Comparison of ENCODE assay signal across 32 cellular contexts in the genomic region with DNA sequence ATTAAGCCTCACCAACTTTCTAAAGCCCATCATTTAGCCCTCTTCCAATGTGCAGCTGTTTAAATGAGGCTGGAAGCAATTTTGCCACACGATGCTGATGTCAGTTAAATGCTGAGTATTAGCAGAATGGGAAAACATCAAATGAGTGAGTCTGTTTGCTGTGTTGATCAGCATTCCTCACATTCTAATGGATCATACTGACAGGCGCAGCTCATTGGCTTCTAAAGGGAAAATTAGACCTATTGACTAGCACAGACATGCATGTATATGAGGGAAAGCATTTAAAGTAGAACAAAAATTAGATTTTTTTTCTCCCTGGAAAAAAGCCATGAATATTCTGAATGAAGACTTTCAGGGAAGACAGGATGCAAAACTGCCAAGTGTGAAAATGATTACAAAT.
"Had no signal": no experiment of that assay in that cellular context is flagged by ENCODE, and none has a peak within 500 bp of the region (broad histone marks: within the 10 kb centered on the region; RNA-seq: fewer than 3 reads in every experiment).

No MANE protein-coding gene starts in this region.

- H3K4me1 Mint-ChIP-seq: activated CD4-positive, alpha-beta memory T cell treated with anti-CD3 and anti-CD28 coated beads, Interleukin-2, amount 10 ng/mL, durations not matched to agents 7 days and 5 days; activated CD4-positive, alpha-beta T cell treated with anti-CD3 and anti-CD28 coated beads, Interleukin-2, amount 10 ng/mL, durations not matched to agents 7 days and 5 days; activated naive CD4-positive, alpha-beta T cell treated with anti-CD3 and anti-CD28 coated beads, Interleukin-2, amount 10 ng/mL, durations not matched to agents 7 days and 5 days; activated naive CD8-positive, alpha-beta T cell treated with anti-CD3 and anti-CD28 coated beads, Interleukin-2, amount 10 ng/mL, durations not matched to agents 7 days and 5 days; central memory CD8-positive, alpha-beta T cell; immature natural killer cell; natural killer cell; stimulated activated memory B cell treated with anti-CD40 and anti-IgM and Interleukin-4, amounts not matched to agents 10 μg/mL and 1 μg/mL and 100 μg/mL, for 72 hours had no signal

- H3K4me3 Mint-ChIP-seq: activated CD4-positive, alpha-beta memory T cell treated with anti-CD3 and anti-CD28 coated beads, Interleukin-2, amount 10 ng/mL, durations not matched to agents 7 days and 5 days; activated CD4-positive, alpha-beta T cell treated with anti-CD3 and anti-CD28 coated beads, Interleukin-2, amount 10 ng/mL, durations not matched to agents 7 days and 5 days; activated naive CD4-positive, alpha-beta T cell treated with anti-CD3 and anti-CD28 coated beads, Interleukin-2, amount 10 ng/mL, durations not matched to agents 7 days and 5 days; activated naive CD8-positive, alpha-beta T cell treated with anti-CD3 and anti-CD28 coated beads, Interleukin-2, amount 10 ng/mL, durations not matched to agents 7 days and 5 days; activated T-cell treated with anti-CD3 and anti-CD28 coated beads, Interleukin-2, amount 50 U/mL, for 24 hours; central memory CD8-positive, alpha-beta T cell; immature natural killer cell; natural killer cell; stimulated activated memory B cell treated with anti-CD40 and anti-IgM and Interleukin-4, amounts not matched to agents 10 μg/mL and 1 μg/mL and 100 μg/mL, for 72 hours had no signal

- H3K9me3 ChIP-seq: ascending aorta, breast epithelium, left lung, lower lobe of right lung, pancreas, prostate gland, stomach, thyroid gland, upper lobe of right lung had no signal

- H3K9me3 Mint-ChIP-seq: activated CD4-positive, alpha-beta memory T cell treated with anti-CD3 and anti-CD28 coated beads, Interleukin-2, amount 10 ng/mL, durations not matched to agents 7 days and 5 days; activated CD4-positive, alpha-beta T cell treated with anti-CD3 and anti-CD28 coated beads, Interleukin-2, amount 10 ng/mL, durations not matched to agents 7 days and 5 days; stimulated activated memory B cell treated with anti-CD40 and anti-IgM and Interleukin-4, amounts not matched to agents 10 μg/mL and 1 μg/mL and 100 μg/mL, for 72 hours had no signal

- H3K27me3 Mint-ChIP-seq: activated CD4-positive, alpha-beta memory T cell treated with anti-CD3 and anti-CD28 coated beads, Interleukin-2, amount 10 ng/mL, durations not matched to agents 7 days and 5 days; activated CD4-positive, alpha-beta T cell treated with anti-CD3 and anti-CD28 coated beads, Interleukin-2, amount 10 ng/mL, durations not matched to agents 7 days and 5 days; activated naive CD4-positive, alpha-beta T cell treated with anti-CD3 and anti-CD28 coated beads, Interleukin-2, amount 10 ng/mL, durations not matched to agents 7 days and 5 days; activated naive CD8-positive, alpha-beta T cell treated with anti-CD3 and anti-CD28 coated beads, Interleukin-2, amount 10 ng/mL, durations not matched to agents 7 days and 5 days; activated T-cell treated with anti-CD3 and anti-CD28 coated beads, Interleukin-2, amount 50 U/mL, for 24 hours; central memory CD8-positive, alpha-beta T cell; stimulated activated memory B cell treated with anti-CD40 and anti-IgM and Interleukin-4, amounts not matched to agents 10 μg/mL and 1 μg/mL and 100 μg/mL, for 72 hours had no signal

- H3K27ac ChIP-seq: ascending aorta, breast epithelium, left lung, lower lobe of right lung, pancreas, prostate gland, stomach, thyroid gland, upper lobe of right lung had no signal

- H3K36me3 Mint-ChIP-seq: activated naive CD4-positive, alpha-beta T cell treated with anti-CD3 and anti-CD28 coated beads, Interleukin-2, amount 10 ng/mL, durations not matched to agents 7 days and 5 days; activated naive CD8-positive, alpha-beta T cell treated with anti-CD3 and anti-CD28 coated beads, Interleukin-2, amount 10 ng/mL, durations not matched to agents 7 days and 5 days; immature natural killer cell; natural killer cell; stimulated activated memory B cell treated with anti-CD40 and anti-IgM and Interleukin-4, amounts not matched to agents 10 μg/mL and 1 μg/mL and 100 μg/mL, for 72 hours had no signal

- H3K36me3 ChIP-seq: ascending aorta, breast epithelium, left lung, lower lobe of right lung, pancreas, prostate gland, stomach, thyroid gland, upper lobe of right lung had no signal

- H3K4me3 ChIP-seq: ascending aorta, breast epithelium, left lung, lower lobe of right lung, pancreas, prostate gland, smooth muscle cell, stomach, thyroid gland, upper lobe of right lung had no signal

- H3K4me2 ChIP-seq: smooth muscle cell had no signal

- H3K27ac Mint-ChIP-seq: activated CD4-positive, alpha-beta memory T cell treated with anti-CD3 and anti-CD28 coated beads, Interleukin-2, amount 10 ng/mL, durations not matched to agents 7 days and 5 days; activated CD4-positive, alpha-beta T cell treated with anti-CD3 and anti-CD28 coated beads, Interleukin-2, amount 10 ng/mL, durations not matched to agents 7 days and 5 days; activated naive CD4-positive, alpha-beta T cell treated with anti-CD3 and anti-CD28 coated beads, Interleukin-2, amount 10 ng/mL, durations not matched to agents 7 days and 5 days; activated naive CD8-positive, alpha-beta T cell treated with anti-CD3 and anti-CD28 coated beads, Interleukin-2, amount 10 ng/mL, durations not matched to agents 7 days and 5 days; activated T-cell treated with anti-CD3 and anti-CD28 coated beads, Interleukin-2, amount 50 U/mL, for 24 hours; immature natural killer cell; natural killer cell; stimulated activated memory B cell treated with anti-CD40 and anti-IgM and Interleukin-4, amounts not matched to agents 10 μg/mL and 1 μg/mL and 100 μg/mL, for 72 hours had no signal

- DNase-seq: activated CD4-positive, alpha-beta memory T cell treated with anti-CD3 and anti-CD28 coated beads, Interleukin-2, amount 10 ng/mL, durations not matched to agents 7 days and 5 days; activated CD4-positive, alpha-beta T cell treated with anti-CD3 and anti-CD28 coated beads, Interleukin-2, amount 10 ng/mL, durations not matched to agents 7 days and 5 days; activated CD4-positive, CD25-positive, alpha-beta regulatory T cell treated with anti-CD3 and anti-CD28 coated beads, Interleukin-2, amount 50 U/mL, for 72 hours; activated CD8-positive, alpha-beta memory T cell treated with anti-CD3 and anti-CD28 coated beads, Interleukin-2, amount 50 U/mL, for 48 hours; activated gamma-delta T cell; activated naive CD4-positive, alpha-beta T cell treated with anti-CD3 and anti-CD28 coated beads, Interleukin-2, amount 10 ng/mL, durations not matched to agents 7 days and 5 days; activated naive CD8-positive, alpha-beta T cell treated with anti-CD3 and anti-CD28 coated beads, Interleukin-2, amount 10 ng/mL, durations not matched to agents 7 days and 5 days; activated T-cell treated with anti-CD3 and anti-CD28 coated beads, Interleukin-2, amount 50 U/mL, for 24 hours; dermis blood vessel endothelial cell; effector CD8-positive, alpha-beta T cell; head of caudate nucleus; hippocampal formation; immature natural killer cell; kidney glomerular epithelial cell; left lung; lower lobe of right lung; mesenchymal stem cell; natural killer cell; nucleus accumbens; pancreas; stimulated activated CD4-positive, alpha-beta T cell treated with anti-CD3 and anti-CD28 coated beads, Interleukin-1b, Interleukin-23, amount 100 ng/mL, for 48 hours; stimulated activated CD4-positive, alpha-beta T cell treated with anti-CD3 and anti-CD28 coated beads, Interleukin-4, amount 100 ng/mL, for 4 hours; stimulated activated CD8-positive, alpha-beta memory T cell treated with anti-CD3 and anti-CD28 coated beads, Interleukin-4, amount 100 ng/mL, for 48 hours; stomach; thyroid gland; upper lobe of right lung had no signal

- H3K4me1 ChIP-seq: ascending aorta, breast epithelium, left lung, lower lobe of right lung, pancreas, prostate gland, stomach, thyroid gland, upper lobe of right lung had no signal

- H3K27me3 ChIP-seq: ascending aorta, breast epithelium, left lung, pancreas, stomach, thyroid gland, upper lobe of right lung had no signal
